In genomic region chr1:235022341-235023196, GRCh38 we compare ENCODE assay signal across 11 cellular contexts.
A peak's percentile ranks its signal among the peaks of the same experiment; 100 is the strongest.
DNase-seq lines count a peak whose midpoint lies in the region; ATAC-seq, FAIRE-seq and TF ChIP-seq lines count a peak whose summit lies in the region.
"Had no signal": no experiment of that assay in that cellular context is flagged by ENCODE, and none has a peak within 500 bp of the region (broad histone marks: within the 10 kb centered on the region; RNA-seq: fewer than 3 reads in every experiment).

No MANE protein-coding gene starts in this region.

- peaks cover 8 to 15% of the 10 kb centered on the region in 2 donors for H3K9me3 ChIP-seq in neuronal stem cell (replicated peaks in 1 of 2; ENCODE audit: control insufficient read depth in 2 of 2, insufficient read depth in 1 of 2, low read depth in 1 of 2, low read length in 2 of 2)
- H3K9me3 ChIP-seq: right lobe of liver had no signal

- H3K79me1 ChIP-seq in neuronal stem cell (ENCODE audit: low read depth, low read length): no peaks in the 10 kb centered on the region

- no peak overlapping the region for H2BK12ac ChIP-seq in neuronal stem cell (ENCODE audit: low read length)

- intact Hi-C loops in Right ventricle myocardium superior (cut with DNase I): no loop called here
- intact Hi-C loops in activated CD8-positive, alpha-beta T cell treated with anti-CD3 and anti-CD28 coated beads for 36 hours (cut with micrococcal nuclease): no loop called here

- H3K27ac ChIP-seq in neuronal stem cell (replicated peaks; ENCODE audit: low read length): no peak overlapping the region
- H3K27ac ChIP-seq: right lobe of liver had no signal

- H3K14ac ChIP-seq in neuronal stem cell (ENCODE audit: low read length): no peak overlapping the region

- no peak overlapping the region for H4K91ac ChIP-seq in neuronal stem cell (ENCODE audit: low read depth, low read length, poor library complexity)

- POLR2A ChIA-PET in activated CD8-positive, alpha-beta T cell treated with anti-CD3 and anti-CD28 coated beads for 36 hours (lab: Charles Lee): interaction anchor here (0.7 to 2.0 kb wide), 3 partner anchors 11 to 25 kb away, joined by 3 to 6 read pairs (median 3); no protein-coding TSS in a partner anchor

- H3K23ac ChIP-seq in neuronal stem cell (ENCODE audit: low read depth, low read length, poor library complexity): no peak overlapping the region

- WGBS in neuronal stem cell (ENCODE audit: extremely low coverage in 2 of 2, insufficient read length in 2 of 2, insufficient replicate concordance in 1 of 2), 2 donors: no CpG with 5 or more reads among the region's 16 CpGs

- H2AK5ac ChIP-seq in neuronal stem cell (ENCODE audit: low read depth, low read length): no peak overlapping the region

- H3K9ac ChIP-seq in neuronal stem cell (ENCODE audit: low read depth, low read length, poor library complexity): no peak overlapping the region

- TF ChIP-seq POLR2A in GM12892 (IDR thresholded peaks at IDR 0.05; ENCODE audit: low read depth, low read length): 0 out of 2 replicates have a peak, but pooled peaks have one; percentile 8

- CTCF ChIA-PET in activated CD8-positive, alpha-beta T cell treated with anti-CD3 and anti-CD28 coated beads for 36 hours (lab: Charles Lee): interaction anchor here (1.1 to 1.6 kb wide), 4 partner anchors 11 to 62 kb away, joined by 3 to 5 read pairs (median 4); no protein-coding TSS in a partner anchor

- no peak overlapping the region for H3K27ac Mint-ChIP-seq in activated CD8-positive, alpha-beta T cell treated with anti-CD3 and anti-CD28 coated beads for 36 hours
- H3K27ac Mint-ChIP-seq: T-helper 2 cell treated with Interferon-gamma antibody and Interleukin-4, amounts not matched to agents 5 μg/mL and 100 μg/mL, for 36 hours had no signal

- H4K8ac ChIP-seq in neuronal stem cell (ENCODE audit: low read depth, low read length): no peak overlapping the region

- H3K4ac ChIP-seq in neuronal stem cell (ENCODE audit: low read length): no peak overlapping the region

- no peak overlapping the region for H3K18ac ChIP-seq in neuronal stem cell (ENCODE audit: low read length)

- DNase-seq in GM12892 (ENCODE audit: insufficient read length) (no peak), OCI-M1 (lab: John Stamatoyannopoulos, UW) (peak; percentile 79), Right ventricle myocardium superior (no peak), neuronal stem cell (ENCODE audit: low spot score) (no peak), urothelium cell line (ENCODE audit: low spot score) (no peak)
- DNase-seq in activated CD8-positive, alpha-beta T cell treated with anti-CD3 and anti-CD28 coated beads for 36 hours: no peak
- DNase-seq: NCI-H526 treated with DMSO at 0.1 percent for 48 hours had no signal

- peak; percentile 30 for FAIRE-seq in GM12892 (lab: Jason Lieb, UNC)
- no peak for FAIRE-seq in urothelium cell line (lab: Jason Lieb, UNC)

- H3K27me3 ChIP-seq in neuronal stem cell (ENCODE audit: control insufficient read depth in 3 of 3, insufficient read depth in 3 of 3, low read depth in 1 of 3, low read length in 3 of 3): no peaks in the 10 kb centered on the region
- H3K27me3 ChIP-seq: right lobe of liver had no signal

- no peak overlapping the region for H3K4me3 ChIP-seq in neuronal stem cell (ENCODE audit: low read length in 2 of 2)
- H3K4me3 ChIP-seq: right lobe of liver had no signal

- H2BK120ac ChIP-seq in neuronal stem cell (ENCODE audit: low read depth, low read length): no peak overlapping the region

- H2AFZ ChIP-seq in neuronal stem cell (ENCODE audit: low read length): peak overlapping the region; percentile 59

- H3K4me1 Mint-ChIP-seq in activated CD8-positive, alpha-beta T cell treated with anti-CD3 and anti-CD28 coated beads for 36 hours (ENCODE audit: low read depth): peaks cover 45% of the 10 kb centered on the region

- H3K4me1 ChIP-seq in neuronal stem cell (ENCODE audit: control insufficient read depth in 2 of 2, insufficient read depth in 1 of 2, low read depth in 1 of 2, low read length in 2 of 2): peaks cover 13 to 26% of the 10 kb centered on the region in 2 donors
- H3K4me1 ChIP-seq: right lobe of liver had no signal

- TF ChIP-seq CTCF in activated CD8-positive, alpha-beta T cell treated with anti-CD3 and anti-CD28 coated beads for 36 hours (IDR thresholded peaks at IDR 0.05): no peak

- H3K4me2 ChIP-seq in neuronal stem cell (ENCODE audit: insufficient read depth, low read length, poor library complexity, severe bottlenecking): no peak overlapping the region

- no peak overlapping the region for H3K4me3 Mint-ChIP-seq in activated CD8-positive, alpha-beta T cell treated with anti-CD3 and anti-CD28 coated beads for 36 hours
- H3K4me3 Mint-ChIP-seq: T-helper 2 cell treated with Interferon-gamma antibody and Interleukin-4, amounts not matched to agents 5 μg/mL and 100 μg/mL, for 36 hours had no signal

- H3K36me3 Mint-ChIP-seq in activated CD8-positive, alpha-beta T cell treated with anti-CD3 and anti-CD28 coated beads for 36 hours (ENCODE audit: low read depth): peaks cover 8% of the 10 kb centered on the region

- H3K27me3 Mint-ChIP-seq in activated CD8-positive, alpha-beta T cell treated with anti-CD3 and anti-CD28 coated beads for 36 hours: no peaks in the 10 kb centered on the region

- H3K9me3 Mint-ChIP-seq in activated CD8-positive, alpha-beta T cell treated with anti-CD3 and anti-CD28 coated beads for 36 hours: peaks cover 9% of the 10 kb centered on the region

- peaks cover 0 to 1% of the 10 kb centered on the region in 2 donors for H3K36me3 ChIP-seq in neuronal stem cell (replicated peaks in 1 of 2; ENCODE audit: control insufficient read depth in 2 of 2, insufficient read depth in 2 of 2, low read length in 2 of 2)
- H3K36me3 ChIP-seq: right lobe of liver had no signal

- H2BK15ac ChIP-seq in neuronal stem cell (ENCODE audit: low read length): no peak overlapping the region

- ATAC-seq in Right ventricle myocardium superior (ENCODE audit: poor library complexity) (peak; percentile 50), HG03045 (IDR thresholded peaks at IDR 0.05; ENCODE audit: unreplicated experiment) (no peak), HG03095 (IDR thresholded peaks at IDR 0.05; ENCODE audit: unreplicated experiment) (no peak)
- no peak for ATAC-seq in activated CD8-positive, alpha-beta T cell treated with anti-CD3 and anti-CD28 coated beads for 36 hours

- H2BK5ac ChIP-seq in neuronal stem cell (ENCODE audit: low read length): no peak overlapping the region
